ENCODE assay signal across 1 cellular context in genomic region chr2:196453613-196454047, GRCh38.
TF ChIP-seq lines count a peak whose summit lies in the region.

No MANE protein-coding gene starts in this region.

TF ChIP-seq in GM23338, 12 proteins besides CTCF, POLR2A, EP300 and RAD21 (continued from another document):
- TF ChIP-seq ZNF462 (CRISPR knock-in tag; IDR thresholded peaks at IDR 0.05) = no peak
